18 cellular contexts compared by ENCODE assay signal in genomic region chr3:31947671-31948091, GRCh38. TPM values are rescaled to one million over a fixed set of nuclear protein-coding genes. Genes with fewer than 3 reads are reported as not detected.
DNase-seq lines count a peak whose midpoint lies in the region; ATAC-seq and TF ChIP-seq lines count a peak whose summit lies in the region.
"Had no signal": no experiment of that assay in that cellular context is flagged by ENCODE, and none has a peak within 500 bp of the region (broad histone marks: within the 10 kb centered on the region; RNA-seq: fewer than 3 reads in every experiment).

No MANE protein-coding gene starts in this region.

- no peak overlapping the region for H2AFZ ChIP-seq in PC-9

- H3K9me3 ChIP-seq in PC-9 (ENCODE audit: insufficient read depth, low read depth) (no peaks in the 10 kb centered on the region), esophagus muscularis mucosa (no peaks in the 10 kb centered on the region), spleen (peaks cover 0 to 4% (median 0%) of the 10 kb centered on the region in 8 donors)

- H3K27me3 ChIP-seq in PC-9 (ENCODE audit: insufficient read depth, low read depth), result no peaks in the 10 kb centered on the region
- no peaks in the 10 kb centered on the region for H3K27me3 ChIP-seq in esophagus muscularis mucosa
- no peaks in the 10 kb centered on the region for H3K27me3 ChIP-seq in spleen (replicated peaks in 1 of 7)

- 67% methylated on average over 6 of the region's 6 CpGs for WGBS in esophagus muscularis mucosa
- WGBS in spleen, 5 donors, result 41 to 62% (median 48%) methylated on average over 6 of the region's 6 CpGs

- no peak for ATAC-seq in HG03457 (IDR thresholded peaks at IDR 0.05; ENCODE audit: unreplicated experiment)
- ATAC-seq in GM18873 (IDR thresholded peaks at IDR 0.05; ENCODE audit: low FRiP score, unreplicated experiment), result no peak
- ATAC-seq: Right ventricle myocardium inferior had no signal

- H3K4me1 ChIP-seq in PC-9 (replicated peaks; ENCODE audit: insufficient read depth) (peaks cover 12% of the 10 kb centered on the region; the same call in 1 of the 2 replicates), esophagus muscularis mucosa (peaks cover 0 to 10% (median 3%) of the 10 kb centered on the region in 4 donors), spleen (peaks cover 13 to 85% (median 44%) of the 10 kb centered on the region in 6 donors)

- H3K27ac ChIP-seq in PC-9 (no peak overlapping the region), esophagus muscularis mucosa (replicated peaks in 1 of 4) (no peak overlapping the region), spleen (peak overlapping the region in 7 of 8 donors; percentile 27 to 83 (median 60))

- no peaks in the 10 kb centered on the region for H4K20me1 ChIP-seq in PC-9 (ENCODE audit: insufficient read depth)

- H3K79me2 ChIP-seq in PC-9 (ENCODE audit: low read depth), result no peaks in the 10 kb centered on the region

- no peak for TF ChIP-seq EP300 in esophagus muscularis mucosa (IDR thresholded peaks at IDR 0.05)

- H3K4me3 ChIP-seq in PC-9 (no peak overlapping the region), esophagus muscularis mucosa (no peak overlapping the region), spleen (no peak overlapping the region)

- TF ChIP-seq POLR2A in esophagus muscularis mucosa (IDR thresholded peaks at IDR 0.05; ENCODE audit: low read depth) (no peak), spleen (IDR thresholded peaks at IDR 0.05) (no peak)

- peak; percentile 44 for DNase-seq in ELF-1 (ENCODE audit: low read depth, low spot score)
- DNase-seq in PC-9, result peak; percentile 36 to 55
- peak; percentile 74 for DNase-seq in esophagus muscularis mucosa (ENCODE audit: extremely low spot score)
- no peak for DNase-seq in spleen
- no peak for DNase-seq in NCI-H526 treated with DMSO at 0.1 percent for 48 hours (lab: John Stamatoyannopoulos, UW)
- DNase-seq in activated T-cell treated with anti-CD3 and anti-CD28 coated beads, Interleukin-2, amount 50 U/mL, for 48 hours, result no peak
- DNase-seq: activated CD4-positive, alpha-beta T cell treated with anti-CD3 and anti-CD28 coated beads for 1 hour; activated CD8-positive, alpha-beta memory T cell treated with anti-CD3 and anti-CD28 coated beads, Interleukin-2, amount 50 U/mL, for 4 hours; activated naive CD4-positive, alpha-beta T cell; DMS53; IMR-90; NCI-H1048; NCI-H2107; NCI-H774; T-helper 2 cell had no signal

- no peaks in the 10 kb centered on the region for H3K9me2 ChIP-seq in PC-9 (ENCODE audit: insufficient read depth)

- H3K36me3 ChIP-seq in PC-9 (ENCODE audit: low read depth) (no peaks in the 10 kb centered on the region), esophagus muscularis mucosa (no peaks in the 10 kb centered on the region), spleen (no peaks in the 10 kb centered on the region)

- intact Hi-C loops in PC-9 (cut with micrococcal nuclease; ENCODE audit: unreplicated experiment) (no loop called here), esophagus muscularis mucosa (cut with DNase I) (no loop called here), spleen (cut with DNase I; ENCODE audit: low total_unique reads) (no loop called here)

- no TSS peak for BruUV-seq in PC-9 (replicated peaks; lab: Mats Ljungman, UMichigan)

- TF ChIP-seq CTCF in PC-9 (conservative IDR thresholded peaks at IDR 0.05) (no peak), esophagus muscularis mucosa (IDR thresholded peaks at IDR 0.05) (no peak), spleen (IDR thresholded peaks at IDR 0.05 in 8 of 11, conservative IDR thresholded peaks at IDR 0.05 in 3 of 11) (no peak)

- CTCF ChIA-PET in PC-9 (lab: Charles Lee), result interaction anchor here (0.6 kb wide), 1 partner anchor 1008 kb away, joined by 3 read pairs; no protein-coding TSS in a partner anchor

- H3F3A ChIP-seq in PC-9 (ENCODE audit: insufficient read depth, low read depth), result no peaks in the 10 kb centered on the region

- H3K4me2 ChIP-seq in PC-9, result peak overlapping the region; percentile 51

- POLR2A ChIA-PET in PC-9 (lab: Charles Lee; ENCODE audit: unreplicated experiment), result interaction anchor here (0.6 kb wide), 1 partner anchor 14 kb away, joined by 3 read pairs; no protein-coding TSS in a partner anchor

RNA-seq across cellular contexts. Expression of gene OSBPL10, which starts 33.4 kb away (rescaled TPM):
- total RNA-seq in PC-9 (2021), result 42.0 and 56.9 TPM in 2 replicates
- total RNA-seq in esophagus muscularis mucosa, result 10 to 100 TPM in 1 of 4 donors, 1 to 10 TPM in 3; 6.3 to 12.2 (median 7.6) TPM
- total RNA-seq in spleen, result 10 to 100 TPM; 38.4 to 95.1 (median 70.9) TPM
- 1 to 10 TPM; 3.8 to 5.3 (median 4.2) TPM for polyA plus RNA-seq in spleen

RNA-seq across cellular contexts. Expression of gene ZNF860, which starts 33.9 kb away (rescaled TPM):
- total RNA-seq in PC-9 (2021), result 2.6 and 5.3 TPM in 2 replicates
- total RNA-seq in esophagus muscularis mucosa, result under 1 TPM; under 0.01 to 0.66 (median 0.28) TPM
- total RNA-seq in spleen, result 1 to 10 TPM; 3.1 to 9.5 (median 5.6) TPM
- polyA plus RNA-seq in spleen, result 1 to 10 TPM; 1.3 to 1.6 (median 1.6) TPM

Comparison
In these comparisons a context has a peak if more than half of its experiments do, and no peak if none do; other contexts are left out.
1. DNase-seq: peak in ELF-1 (single experiment), PC-9 (2 of 2) and esophagus muscularis mucosa (single experiment); none in spleen (single experiment), NCI-H526 treated with DMSO at 0.1 percent for 48 hours (single experiment) and activated T-cell treated with anti-CD3 and anti-CD28 coated beads, Interleukin-2, amount 50 U/mL, for 48 hours (0 of 2).
2. H3K27ac ChIP-seq: peak in spleen (7 of 8); none in PC-9 (single experiment) and esophagus muscularis mucosa (0 of 4).